11 cellular contexts compared by ENCODE assay signal in genomic region chr5:145937432-145938250, GRCh38. TPM values are rescaled to one million over a fixed set of nuclear protein-coding genes. Genes with fewer than 3 reads are reported as not detected.
A peak's percentile ranks its signal among the peaks of the same experiment; 100 is the strongest.
DNase-seq lines count a peak whose midpoint lies in the region; ATAC-seq and TF ChIP-seq lines count a peak whose summit lies in the region.
"Had no signal": no experiment of that assay in that cellular context is flagged by ENCODE, and none has a peak within 500 bp of the region (broad histone marks: within the 10 kb centered on the region; RNA-seq: fewer than 3 reads in every experiment).

No MANE protein-coding gene starts in this region.

- peak in 1 of 2 donors; percentile 29 for DNase-seq in activated naive CD4-positive, alpha-beta T cell treated with anti-CD3 and anti-CD28 coated beads, Interleukin-2, amount 50 U/mL, for 72 hours (ENCODE audit: low spot score in 2 of 2)
- DNase-seq in activated naive CD4-positive, alpha-beta T cell treated with anti-CD3 and anti-CD28 coated beads, Interleukin-2, amount 50 U/mL, for 16 hours: no peak
- DNase-seq in RWPE2 (ENCODE audit: low spot score) (no peak), transverse colon (peak; percentile 53), SK-N-DZ (ENCODE audit: low spot score) (no peak), COR-L47 (lab: John Stamatoyannopoulos, UW) (no peak)
- DNase-seq: effector CD8-positive, alpha-beta T cell; NCI-H1417 treated with DMSO at 0.1 percent for 48 hours had no signal

- no peak for TF ChIP-seq EP300 in transverse colon (IDR thresholded peaks at IDR 0.05; ENCODE audit: low read depth)

- H3K36me3 Mint-ChIP-seq in activated naive CD4-positive, alpha-beta T cell treated with anti-CD3 and anti-CD28 coated beads, Interleukin-2, amount 50 U/mL, for 72 hours: no peaks in the 10 kb centered on the region

- H3K27me3 ChIP-seq in RWPE2 (ENCODE audit: insufficient read depth, poor library complexity, severe bottlenecking): no peaks in the 10 kb centered on the region
- peaks cover 12% of the 10 kb centered on the region for H3K27me3 ChIP-seq in iPS-18a (ENCODE audit: control insufficient read depth, insufficient read depth, low read length)
- H3K27me3 ChIP-seq in transverse colon: no peaks in the 10 kb centered on the region

- WGBS in transverse colon (ENCODE audit: low coverage in 1 of 2), 2 donors: 28 to 51% methylated on average over 7 to 23 of the region's 23 CpGs

- TF ChIP-seq POLR2A in transverse colon (IDR thresholded peaks at IDR 0.05): peak; percentile 79

- H3K9me3 Mint-ChIP-seq in activated naive CD4-positive, alpha-beta T cell treated with anti-CD3 and anti-CD28 coated beads, Interleukin-2, amount 50 U/mL, for 72 hours: no peaks in the 10 kb centered on the region

- H3K4me1 ChIP-seq in RWPE2 (ENCODE audit: insufficient read depth, poor library complexity, severe bottlenecking): peaks cover 41% of the 10 kb centered on the region
- peaks cover 33% of the 10 kb centered on the region for H3K4me1 ChIP-seq in iPS-18a (ENCODE audit: control insufficient read depth, low read depth, low read length)
- H3K4me1 ChIP-seq in transverse colon: peaks cover 0 to 41% (median 20%) of the 10 kb centered on the region in 4 donors

- in situ Hi-C loops in transverse colon (cut with MboI; ENCODE audit: low pct_ligation_motif_present in 1 of 4, low pct_unique_long_range_greater_than_20kb in 1 of 4, low sequenced_read_pairs in 3 of 4): no loop called here

- H3K27ac ChIP-seq in RWPE2 (ENCODE audit: poor library complexity, severe bottlenecking) (peak overlapping the region; percentile 83), iPS-18a (ENCODE audit: low read length) (no peak overlapping the region), transverse colon (peak overlapping the region; percentile 73 to 90 (median 78))
- H3K27ac ChIP-seq: C4-2B had no signal

- peak overlapping the region; percentile 47 for H3K9ac ChIP-seq in iPS-18a (ENCODE audit: low read length)

- H3K27ac Mint-ChIP-seq in activated naive CD4-positive, alpha-beta T cell treated with anti-CD3 and anti-CD28 coated beads, Interleukin-2, amount 50 U/mL, for 72 hours: no peak overlapping the region

- H3K4me3 ChIP-seq in RWPE2 (ENCODE audit: severe bottlenecking) (peak overlapping the region; percentile 45), iPS-18a (ENCODE audit: low read length) (peak overlapping the region; percentile 57), transverse colon (peak overlapping the region in 3 of 4 donors; percentile 39 to 69 (median 45))

- H3K9me3 ChIP-seq in RWPE2 (ENCODE audit: severe bottlenecking): no peaks in the 10 kb centered on the region
- H3K9me3 ChIP-seq in iPS-18a (ENCODE audit: control insufficient read depth, low read depth, low read length): no peaks in the 10 kb centered on the region
- no peaks in the 10 kb centered on the region for H3K9me3 ChIP-seq in transverse colon

- intact Hi-C loops in transverse colon (cut with DNase I; ENCODE audit: low total_unique reads): no loop called here

- peak; percentile 62 to 72 for ATAC-seq in activated naive CD4-positive, alpha-beta T cell treated with anti-CD3 and anti-CD28 coated beads, Interleukin-2, amount 50 U/mL, for 72 hours
- ATAC-seq in RWPE2 (ENCODE audit: low read depth): peak; percentile 82
- ATAC-seq in GM18517 (IDR thresholded peaks at IDR 0.05; ENCODE audit: unreplicated experiment): no peak

- H3K36me3 ChIP-seq in RWPE2 (ENCODE audit: low read depth): peaks cover 38% of the 10 kb centered on the region
- no peaks in the 10 kb centered on the region for H3K36me3 ChIP-seq in iPS-18a (ENCODE audit: control insufficient read depth, low read depth, low read length)
- no peaks in the 10 kb centered on the region for H3K36me3 ChIP-seq in transverse colon

- TF ChIP-seq CTCF in RWPE2 (IDR thresholded peaks at IDR 0.05; ENCODE audit: poor library complexity, severe bottlenecking) (no peak), transverse colon (IDR thresholded peaks at IDR 0.05) (no peak)

RNA-seq across cellular contexts. Expression of gene SH3RF2, which starts 1.3 kb away (rescaled TPM):
- not detected for total RNA-seq in activated naive CD4-positive, alpha-beta T cell treated with anti-CD3 and anti-CD28 coated beads, Interleukin-2, amount 50 U/mL, for 72 hours
- total RNA-seq in transverse colon: 100 to 1,000 TPM in 2 of 4 donors, 10 to 100 TPM in 2; 67.9 to 172 (median 96.3) TPM
- not detected in 2 replicates for polyA plus RNA-seq in SK-N-DZ (2014; cell fraction: cytosol; rRNA removed)
- polyA plus RNA-seq in SK-N-DZ (2014; cell fraction: nucleus; rRNA removed): not detected in 2 replicates

Comparison
In these comparisons a context has a peak if more than half of its experiments do, and no peak if none do; other contexts are left out.
1. RNA of gene SH3RF2, which starts 1.3 kb away (total RNA-seq): 67.9 to 172 TPM in transverse colon; not detected in activated naive CD4-positive, alpha-beta T cell treated with anti-CD3 and anti-CD28 coated beads, Interleukin-2, amount 50 U/mL, for 72 hours; every median in the first group is over 10 times any median in the second.
2. Peak in every context shown above with its lines, with median percentiles within 50 percentile points of each other: H3K4me3 ChIP-seq.